In the genomic region with DNA sequence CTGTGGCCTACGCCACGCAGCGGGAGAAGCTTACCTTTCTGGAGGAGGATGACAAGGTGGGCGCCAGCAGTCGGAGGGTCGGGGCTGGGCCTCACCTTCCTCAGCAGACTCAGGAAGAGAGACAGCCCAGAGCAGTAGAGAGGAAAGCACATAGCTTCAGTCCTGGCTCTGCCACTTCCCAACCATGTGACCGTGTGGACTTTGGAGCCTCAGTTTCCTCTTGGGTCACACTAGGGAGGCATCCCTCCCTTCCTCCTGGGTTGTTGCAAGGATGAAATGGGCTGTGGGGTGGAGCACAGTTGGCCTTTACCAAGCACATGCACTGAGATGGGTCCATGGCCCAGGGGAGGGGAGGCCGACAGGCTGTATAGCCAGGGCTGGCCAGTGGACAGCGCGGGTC, we compare ENCODE assay signal across 1 cellular context.
TF ChIP-seq lines count a peak whose summit lies in the region.

No MANE protein-coding gene starts in this region.

TF ChIP-seq in WTC11, 78 proteins besides CTCF, POLR2A, EP300 and RAD21 (continued from another document):
- TF ChIP-seq IRF2 (CRISPR knock-in tag; IDR thresholded peaks at IDR 0.05; ENCODE audit: borderline replicate concordance, low read depth): no peak
- TF ChIP-seq FOXP1 (CRISPR knock-in tag; IDR thresholded peaks at IDR 0.05; ENCODE audit: borderline replicate concordance): no peak
- TF ChIP-seq, protein P1, sequence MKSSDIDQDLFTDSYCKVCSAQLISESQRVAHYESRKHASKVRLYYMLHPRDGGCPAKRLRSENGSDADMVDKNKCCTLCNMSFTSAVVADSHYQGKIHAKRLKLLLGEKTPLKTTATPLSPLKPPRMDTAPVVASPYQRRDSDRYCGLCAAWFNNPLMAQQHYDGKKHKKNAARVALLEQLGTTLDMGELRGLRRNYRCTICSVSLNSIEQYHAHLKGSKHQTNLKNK (CRISPR knock-in tag; IDR thresholded peaks at IDR 0.05): no peak
